31 cellular contexts compared by ENCODE assay signal in the genomic region with DNA sequence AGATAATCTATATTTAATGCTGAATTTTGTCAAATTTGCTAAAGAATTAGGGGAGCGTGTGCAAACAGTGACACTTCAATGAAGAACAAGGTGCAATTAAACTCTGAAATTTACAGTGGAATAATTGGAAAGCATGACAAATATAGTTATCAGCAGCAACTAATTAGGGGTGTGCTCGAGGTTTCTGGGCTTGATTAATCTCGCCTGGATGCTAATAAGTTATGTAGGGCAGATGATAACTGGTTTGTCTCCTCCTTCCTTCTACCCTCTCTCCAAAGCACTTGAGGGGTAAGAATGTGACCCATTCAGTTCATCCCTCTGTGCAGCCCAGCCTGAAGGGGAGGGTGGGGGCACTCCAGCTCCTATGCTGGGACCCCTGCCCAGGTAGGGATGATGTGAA.
"Had no signal": no experiment of that assay in that cellular context is flagged by ENCODE, and none has a peak within 500 bp of the region (broad histone marks: within the 10 kb centered on the region; RNA-seq: fewer than 3 reads in every experiment).

No MANE protein-coding gene starts in this region.

- H3K4me1 ChIP-seq: esophagus squamous epithelium, heart right ventricle, left lung, prostate gland, right atrium auricular region, suprapubic skin, transverse colon, upper lobe of right lung, uterus had no signal

- ATAC-seq: heart right ventricle; left cardiac atrium; left lung; naive thymus-derived CD4-positive, alpha-beta T cell; sciatic nerve; stimulated activated naive CD8-positive, alpha-beta T cell treated with anti-CD3 and anti-CD28 coated beads, Interleukin-15, amount 100 ng/mL, for 72 hours; upper lobe of right lung had no signal

- H3K27ac Mint-ChIP-seq: naive thymus-derived CD4-positive, alpha-beta T cell; nephron; neural progenitor cell; stimulated activated naive CD8-positive, alpha-beta T cell treated with anti-CD3 and anti-CD28 coated beads, Interleukin-15, amount 100 ng/mL, for 72 hours had no signal

- FAIRE-seq: endothelial cell of umbilical vein, islet of Langerhans had no signal

- H3K27me3 Mint-ChIP-seq: naive thymus-derived CD4-positive, alpha-beta T cell; stimulated activated naive CD8-positive, alpha-beta T cell treated with anti-CD3 and anti-CD28 coated beads, Interleukin-15, amount 100 ng/mL, for 72 hours had no signal

- H3K36me3 ChIP-seq: esophagus squamous epithelium, heart right ventricle, left lung, neural progenitor cell, prostate gland, right atrium auricular region, suprapubic skin, transverse colon, upper lobe of right lung, uterus had no signal

- H3K4me1 Mint-ChIP-seq: nephron had no signal

- H3K36me3 Mint-ChIP-seq: neural progenitor cell had no signal

- DNase-seq: dermis blood vessel endothelial cell; effector memory CD4-positive, alpha-beta T cell; esophagus squamous epithelium; foreskin melanocyte; glutamatergic neuron; heart right ventricle; hippocampal formation; left cardiac atrium; left lung; mesenchymal stem cell; midbrain; naive thymus-derived CD4-positive, alpha-beta T cell; nucleus accumbens; stimulated activated CD4-positive, alpha-beta T cell treated with anti-CD3 and anti-CD28 coated beads, Interleukin-12 subunit alpha, Interleukin-12 subunit beta, amount 100 ng/mL, for 4 hours; stimulated activated CD4-positive, alpha-beta T cell treated with anti-CD3 and anti-CD28 coated beads, Interleukin-1b, Interleukin-23, amount 100 ng/mL, for 48 hours; stimulated activated CD4-positive, alpha-beta T cell treated with anti-CD3 and anti-CD28 coated beads, Interleukin-4, amount 100 ng/mL, for 1 hour; stimulated activated CD8-positive, alpha-beta memory T cell treated with anti-CD3 and anti-CD28 coated beads, Interleukin-4, amount 100 ng/mL, for 48 hours; stimulated activated naive CD4-positive, alpha-beta T cell; stimulated activated naive CD8-positive, alpha-beta T cell treated with anti-CD3 and anti-CD28 coated beads, Interleukin-15, amount 100 ng/mL, for 72 hours; transverse colon; upper lobe of right lung; uterus had no signal

- H3K4me3 Mint-ChIP-seq: naive thymus-derived CD4-positive, alpha-beta T cell; nephron; neural progenitor cell; stimulated activated naive CD8-positive, alpha-beta T cell treated with anti-CD3 and anti-CD28 coated beads, Interleukin-15, amount 100 ng/mL, for 72 hours had no signal

- H3K9me3 Mint-ChIP-seq: naive thymus-derived CD4-positive, alpha-beta T cell; nephron; neural progenitor cell; stimulated activated naive CD8-positive, alpha-beta T cell treated with anti-CD3 and anti-CD28 coated beads, Interleukin-15, amount 100 ng/mL, for 72 hours had no signal

- H3K4me2 ChIP-seq: neural progenitor cell, smooth muscle cell had no signal

- H3K9me3 ChIP-seq: esophagus squamous epithelium, heart right ventricle, left lung, prostate gland, right atrium auricular region, suprapubic skin, transverse colon, upper lobe of right lung, uterus had no signal

- H3K27me3 ChIP-seq: neural progenitor cell, right atrium auricular region, suprapubic skin, transverse colon, upper lobe of right lung, uterus had no signal

- H3K9ac ChIP-seq: neural progenitor cell had no signal

- H2AFZ ChIP-seq: neural progenitor cell had no signal

- H3K27ac ChIP-seq: esophagus squamous epithelium, heart right ventricle, left lung, neural progenitor cell, prostate gland, right atrium auricular region, suprapubic skin, transverse colon, upper lobe of right lung, uterus had no signal

- H3K4me3 ChIP-seq: esophagus squamous epithelium, heart right ventricle, left lung, neural progenitor cell, prostate gland, right atrium auricular region, smooth muscle cell, suprapubic skin, transverse colon, upper lobe of right lung, uterus had no signal
